ENCODE assay signal across 1 cellular context in genomic region chr7:103797647-103798307, GRCh38.
TF ChIP-seq lines count a peak whose summit lies in the region.

No MANE protein-coding gene starts in this region.

TF ChIP-seq in SK-N-SH treated with all-trans-retinoic acid at 6 μM for 48 hours, 23 proteins besides CTCF, POLR2A, EP300 and RAD21 (continued from another document):
- TF ChIP-seq TSHZ2 (CRISPR knock-in tag; IDR thresholded peaks at IDR 0.05) = peak; percentile 98
- peak; percentile 81 for TF ChIP-seq ESRRG (CRISPR knock-in tag; IDR thresholded peaks at IDR 0.05)
- 0 out of 2 replicates have a peak, but pooled peaks have one; percentile 34 for TF ChIP-seq ZNF8 (CRISPR knock-in tag; IDR thresholded peaks at IDR 0.05)
- TF ChIP-seq SNAI2 (CRISPR knock-in tag; IDR thresholded peaks at IDR 0.05) = peak; percentile 76; the same call in 1 of the 2 replicates
- no peak for TF ChIP-seq PPARA (CRISPR knock-in tag; IDR thresholded peaks at IDR 0.05; ENCODE audit: borderline replicate concordance)
- TF ChIP-seq PATZ1 (CRISPR knock-in tag; IDR thresholded peaks at IDR 0.05; ENCODE audit: borderline replicate concordance) = peak; percentile 60; the same call in 1 of the 2 replicates
- peak; percentile 96 for TF ChIP-seq CREB5 (CRISPR knock-in tag; IDR thresholded peaks at IDR 0.05; ENCODE audit: low read depth)
- no peak for TF ChIP-seq ZNF70 (CRISPR knock-in tag; IDR thresholded peaks at IDR 0.05)
- TF ChIP-seq TOX (CRISPR knock-in tag; IDR thresholded peaks at IDR 0.05; ENCODE audit: borderline replicate concordance) = no peak
- peak; percentile 67 for TF ChIP-seq GLIS3 (CRISPR knock-in tag; IDR thresholded peaks at IDR 0.05)
TF ChIP-seq in SK-N-SH treated with all-trans-retinoic acid at 6 μM for 48 hours: peak in this region for 12.
